In the genomic region with DNA sequence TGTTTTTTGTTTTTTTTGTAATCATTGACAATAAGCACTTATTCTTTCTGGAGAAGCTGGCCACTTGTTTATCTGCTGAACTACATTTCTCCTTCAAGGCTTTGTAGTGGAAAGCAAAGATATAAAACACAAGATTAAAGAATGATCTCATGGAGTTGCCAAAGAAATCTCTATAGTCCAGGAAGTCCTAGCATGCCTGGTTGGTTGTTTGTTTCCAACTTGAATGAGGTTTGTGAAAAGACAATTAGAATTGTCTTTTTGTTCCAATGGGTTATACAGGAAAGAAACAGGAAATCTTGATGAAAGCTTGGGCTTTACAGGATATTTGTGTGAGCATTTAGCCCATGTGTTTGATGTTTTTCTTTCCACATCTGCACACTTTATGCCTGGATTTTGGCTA, we compare ENCODE assay signal across 20 cellular contexts.
DNase-seq lines count a peak whose midpoint lies in the region; ATAC-seq and TF ChIP-seq lines count a peak whose summit lies in the region.
"Had no signal": no experiment of that assay in that cellular context is flagged by ENCODE, and none has a peak within 500 bp of the region (broad histone marks: within the 10 kb centered on the region; RNA-seq: fewer than 3 reads in every experiment).

No MANE protein-coding gene starts in this region.

- H3K4me1 Mint-ChIP-seq in stimulated activated naive B cell treated with anti-CD40 and anti-IgM and Interleukin-4, amounts not matched to agents 10 μg/mL and 1 μg/mL and 100 μg/mL, for 72 hours: peaks cover 11 to 13% of the 10 kb centered on the region in 2 donors
- H3K4me1 Mint-ChIP-seq: CD14-positive monocyte had no signal

- H3K4me3 Mint-ChIP-seq in stimulated activated naive B cell treated with anti-CD40 and anti-IgM and Interleukin-4, amounts not matched to agents 10 μg/mL and 1 μg/mL and 100 μg/mL, for 72 hours: no peak overlapping the region
- H3K4me3 Mint-ChIP-seq: activated CD4-positive, alpha-beta memory T cell treated with anti-CD3 and anti-CD28 coated beads, Interleukin-2, amount 10 ng/mL, durations not matched to agents 7 days and 5 days; CD14-positive monocyte; natural killer cell treated with Interleukin-12 subunit alpha and Interleukin-12 subunit beta and Interleukin-15 and Interleukin-18, amount 100 ng/mL, for 72 hours had no signal

- intact Hi-C loops in left lung (cut with DNase I): no loop called here

- H3K27me3 ChIP-seq in left lung: no peaks in the 10 kb centered on the region
- H3K27me3 ChIP-seq: upper lobe of right lung had no signal

- peaks cover 0 to 10% of the 10 kb centered on the region in 2 donors for H3K36me3 Mint-ChIP-seq in stimulated activated naive B cell treated with anti-CD40 and anti-IgM and Interleukin-4, amounts not matched to agents 10 μg/mL and 1 μg/mL and 100 μg/mL, for 72 hours
- H3K36me3 Mint-ChIP-seq: CD14-positive monocyte had no signal

- H3K36me3 ChIP-seq in left lung: no peaks in the 10 kb centered on the region
- H3K36me3 ChIP-seq: upper lobe of right lung had no signal

- H3K27ac Mint-ChIP-seq in stimulated activated naive B cell treated with anti-CD40 and anti-IgM and Interleukin-4, amounts not matched to agents 10 μg/mL and 1 μg/mL and 100 μg/mL, for 72 hours: no peak overlapping the region
- H3K27ac Mint-ChIP-seq: activated CD4-positive, alpha-beta memory T cell treated with anti-CD3 and anti-CD28 coated beads, Interleukin-2, amount 10 ng/mL, durations not matched to agents 7 days and 5 days; CD14-positive monocyte; natural killer cell treated with Interleukin-12 subunit alpha and Interleukin-12 subunit beta and Interleukin-15 and Interleukin-18, amount 100 ng/mL, for 72 hours had no signal

- no peak overlapping the region for H3K4me3 ChIP-seq in left lung
- H3K4me3 ChIP-seq: upper lobe of right lung had no signal

- ATAC-seq in left lung: no peak
- no peak for ATAC-seq in stimulated activated naive B cell treated with anti-CD40 and anti-IgM and Interleukin-4, amounts not matched to agents 10 μg/mL and 1 μg/mL and 100 μg/mL, for 72 hours (replicated peaks)
- ATAC-seq in GM19455 (IDR thresholded peaks at IDR 0.05; ENCODE audit: unreplicated experiment): no peak
- no peak for ATAC-seq in GM21367 (IDR thresholded peaks at IDR 0.05; ENCODE audit: unreplicated experiment)
- ATAC-seq: activated CD4-positive, CD25-positive, alpha-beta regulatory T cell treated with anti-CD3 and anti-CD28 coated beads, Interleukin-2, amount 50 U/mL, for 24 hours; natural killer cell treated with Interleukin-12 subunit alpha and Interleukin-12 subunit beta and Interleukin-15 and Interleukin-18, amount 100 ng/mL, for 72 hours; upper lobe of right lung had no signal

- peak overlapping the region; percentile 19 for H3K27ac ChIP-seq in cingulate gyrus (ENCODE audit: low read depth, low read length)
- H3K27ac ChIP-seq in left lung: peak overlapping the region; percentile 4 to 39
- H3K27ac ChIP-seq: upper lobe of right lung had no signal

- no peaks in the 10 kb centered on the region for H3K9me3 ChIP-seq in left lung
- H3K9me3 ChIP-seq: upper lobe of right lung had no signal

- H3K27me3 Mint-ChIP-seq in stimulated activated naive B cell treated with anti-CD40 and anti-IgM and Interleukin-4, amounts not matched to agents 10 μg/mL and 1 μg/mL and 100 μg/mL, for 72 hours: no peaks in the 10 kb centered on the region
- H3K27me3 Mint-ChIP-seq: activated CD4-positive, alpha-beta memory T cell treated with anti-CD3 and anti-CD28 coated beads, Interleukin-2, amount 10 ng/mL, durations not matched to agents 7 days and 5 days; progenitor cell of endocrine pancreas had no signal

- DNase-seq in AG08395 (ENCODE audit: low spot score) (peak; percentile 5), left lung (no peak), putamen (ENCODE audit: low spot score) (peak; percentile 3)
- no peak for DNase-seq in stimulated activated naive B cell treated with anti-CD40 and anti-IgM and Interleukin-4, amounts not matched to agents 10 μg/mL and 1 μg/mL and 100 μg/mL, for 72 hours
- DNase-seq in activated CD8-positive, alpha-beta memory T cell treated with anti-CD3 and anti-CD28 coated beads for 24 hours: no peak
- DNase-seq: activated CD4-positive, alpha-beta memory T cell treated with anti-CD3 and anti-CD28 coated beads, Interleukin-2, amount 10 ng/mL, durations not matched to agents 7 days and 5 days; activated naive CD4-positive, alpha-beta T cell; amygdala; central memory CD4-positive, alpha-beta T cell; erythroblast; NCI-H2029; NCI-H2227 treated with DMSO at 0.1 percent for 48 hours; upper lobe of right lung had no signal

- H3K4me1 ChIP-seq in left lung: no peaks in the 10 kb centered on the region

- H3K9me3 Mint-ChIP-seq in stimulated activated naive B cell treated with anti-CD40 and anti-IgM and Interleukin-4, amounts not matched to agents 10 μg/mL and 1 μg/mL and 100 μg/mL, for 72 hours: peaks cover 4 to 9% of the 10 kb centered on the region in 2 donors

- no peak for TF ChIP-seq CTCF in left lung (IDR thresholded peaks at IDR 0.05)

Comparison
In these comparisons a context has a peak if more than half of its experiments do, and no peak if none do; other contexts are left out.
1. DNase-seq: peak in AG08395 (single experiment) and putamen (single experiment); none in left lung (0 of 2), stimulated activated naive B cell treated with anti-CD40 and anti-IgM and Interleukin-4, amounts not matched to agents 10 μg/mL and 1 μg/mL and 100 μg/mL, for 72 hours (single experiment) and activated CD8-positive, alpha-beta memory T cell treated with anti-CD3 and anti-CD28 coated beads for 24 hours (single experiment).